Comparison of ENCODE assay signal across 23 cellular contexts in genomic region chr9:97717866-97718265, GRCh38.
"Had no signal": no experiment of that assay in that cellular context is flagged by ENCODE, and none has a peak within 500 bp of the region (broad histone marks: within the 10 kb centered on the region; RNA-seq: fewer than 3 reads in every experiment).

No MANE protein-coding gene starts in this region.

- FAIRE-seq: HepG2, RCC 7860 had no signal

- H3K36me3 ChIP-seq: MG63, SJSA1 had no signal

- DNase-seq: IMR-90, Karpas-422, KG1, MG63, NCI-H1092 treated with DMSO at 0.1 percent for 48 hours, NCI-H1436, NCI-H1694, NCI-H187 treated with DMSO at 0.1 percent for 48 hours, NCI-H2029 treated with DMSO at 0.1 percent for 48 hours, NCI-H2171 treated with DMSO at 0.1 percent for 48 hours, NCI-H345, NCI-H446 treated with DMSO at 0.1 percent for 48 hours, NCI-H510A treated with DMSO at 0.1 percent for 48 hours, NCI-H526, Right ventricle myocardium superior, RPMI8226, SIG-M5, SW 1271, T-cell had no signal

- H3K27me3 ChIP-seq: MG63, SJSA1 had no signal

- ATAC-seq: HepG2, T-cell had no signal

- H3K27ac ChIP-seq: SJSA1, SK-N-MC had no signal

- H3K4me3 ChIP-seq: MG63, SJSA1, SK-N-MC had no signal

- H3K9me3 ChIP-seq: MG63, SJSA1 had no signal
